Comparison of ENCODE assay signal across 8 cellular contexts in the genomic region with DNA sequence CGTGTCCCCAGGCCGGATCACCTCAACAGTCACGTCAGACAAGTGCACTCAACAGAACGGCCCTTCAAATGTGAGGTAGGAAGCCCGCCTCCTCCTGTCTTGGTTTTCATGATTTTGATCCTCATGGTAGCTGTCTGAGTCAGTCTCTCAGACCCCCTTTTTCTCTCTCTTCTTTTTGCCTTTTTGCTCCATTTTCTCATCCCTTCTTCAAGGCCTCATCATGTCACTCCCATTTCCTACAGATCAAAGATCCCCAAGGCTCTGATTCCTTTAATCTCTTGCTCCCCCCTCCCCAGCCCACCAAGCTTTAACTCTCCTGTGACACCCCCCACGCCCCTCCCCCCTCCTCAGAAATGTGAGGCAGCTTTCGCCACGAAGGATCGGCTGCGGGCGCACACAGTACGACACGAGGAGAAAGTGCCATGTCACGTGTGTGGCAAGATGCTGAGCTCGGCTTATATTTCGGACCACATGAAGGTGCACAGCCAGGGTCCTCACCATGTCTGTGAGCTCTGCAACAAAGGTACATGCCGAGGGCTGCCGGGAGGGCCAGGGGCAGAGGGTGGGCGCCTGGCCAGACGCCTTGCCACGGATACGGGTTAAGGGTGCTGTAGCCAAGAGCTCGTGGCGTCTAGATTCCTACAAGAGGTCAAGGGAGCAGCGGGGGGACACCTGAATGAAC. TPM values are rescaled to one million over a fixed set of nuclear protein-coding genes. Genes with fewer than 3 reads are reported as not detected.
A peak's percentile ranks its signal among the peaks of the same experiment; 100 is the strongest.
DNase-seq lines count a peak whose midpoint lies in the region; ATAC-seq, FAIRE-seq and TF ChIP-seq lines count a peak whose summit lies in the region.

No MANE protein-coding gene starts in this region.

- H3K9ac ChIP-seq in SK-N-MC (ENCODE audit: insufficient read length) (peak overlapping the region; percentile 79), endodermal cell (ENCODE audit: extremely low read depth, low read length, poor library complexity, severe bottlenecking) (peak overlapping the region; percentile 57)

- no peak for ATAC-seq in pancreas
- no peak for ATAC-seq in GM18907 (IDR thresholded peaks at IDR 0.05; ENCODE audit: unreplicated experiment)
- ATAC-seq in HG03460 (IDR thresholded peaks at IDR 0.05; ENCODE audit: unreplicated experiment), result no peak

- peaks cover 23% of the 10 kb centered on the region for H3K36me3 Mint-ChIP-seq in endodermal cell (ENCODE audit: low read depth)

- H3K4me1 ChIP-seq in endodermal cell (ENCODE audit: control insufficient read depth, insufficient read depth, low read length) (peaks cover 19% of the 10 kb centered on the region), pancreas (peaks cover 0 to 20% (median 0%) of the 10 kb centered on the region in 3 donors)

- H3K27me3 ChIP-seq in endodermal cell (ENCODE audit: control insufficient read depth, insufficient read depth, low read length, poor library complexity, severe bottlenecking) (no peaks in the 10 kb centered on the region), pancreas (no peaks in the 10 kb centered on the region)

- FAIRE-seq in GM12891 (lab: Jason Lieb, UNC) (peak; percentile 20), pancreas (lab: Jason Lieb, UNC) (no peak)

- H3K27me3 Mint-ChIP-seq in endodermal cell (ENCODE audit: insufficient read depth), result peaks cover 7% of the 10 kb centered on the region

- WGBS in endodermal cell (ENCODE audit: insufficient coverage in 1 of 2, insufficient read length in 1 of 2), 2 experiments, result 61 to 63% methylated on average over 17 to 25 of the region's 25 CpGs
- WGBS in pancreas, 2 donors, result 69 to 71% methylated on average over 25 of the region's 25 CpGs

- H3K4me3 ChIP-seq in SK-N-MC (peak overlapping the region; percentile 91), endodermal cell (ENCODE audit: low read length) (peak overlapping the region; percentile 89), pancreas (peak overlapping the region in 2 of 4 donors; percentile 55 to 60)

- H3K36me3 ChIP-seq in SK-N-MC (ENCODE audit: insufficient read depth, low read length), result peaks cover 37% of the 10 kb centered on the region
- peaks cover 37% of the 10 kb centered on the region for H3K36me3 ChIP-seq in endodermal cell (ENCODE audit: control insufficient read depth, insufficient read depth, low read length)
- H3K36me3 ChIP-seq in pancreas, result no peaks in the 10 kb centered on the region

- H3K27ac ChIP-seq in SK-N-MC (peak overlapping the region; percentile 75), endodermal cell (ENCODE audit: low read depth, low read length) (peak overlapping the region; percentile 63), pancreas (peak overlapping the region; percentile 47 to 86 (median 71))

- H3K9me3 ChIP-seq in SK-N-MC (ENCODE audit: low read depth, low read length), result no peaks in the 10 kb centered on the region
- H3K9me3 ChIP-seq in endodermal cell (ENCODE audit: control insufficient read depth, low read length), result no peaks in the 10 kb centered on the region
- no peaks in the 10 kb centered on the region for H3K9me3 ChIP-seq in pancreas

- intact Hi-C loops in pancreas (cut with DNase I), result no loop called here

- H3K9me3 Mint-ChIP-seq in endodermal cell, result no peaks in the 10 kb centered on the region

- peaks cover 47% of the 10 kb centered on the region for H3K4me1 Mint-ChIP-seq in endodermal cell

- peak overlapping the region; percentile 94 for H3K27ac Mint-ChIP-seq in endodermal cell

- no peak for DNase-seq in GM12891 (ENCODE audit: insufficient read length, low spot score)
- DNase-seq in SK-N-MC (ENCODE audit: low read depth, low spot score), result no peak
- no peak for DNase-seq in endodermal cell
- DNase-seq in pancreas, result peak in 4 of 6 donors; percentile 37 to 81 (median 54)
- no peak for DNase-seq in NCI-H510A (lab: John Stamatoyannopoulos, UW)
- no peak for DNase-seq in G401 (ENCODE audit: low spot score)

- 0 out of 2 replicates have a peak, but pooled peaks have one; percentile 18 for TF ChIP-seq POLR2A in GM12891 (IDR thresholded peaks at IDR 0.05; ENCODE audit: low read depth, low read length)

- in situ Hi-C loops in G401 (cut with HindIII; ENCODE audit: low sequenced_read_pairs), result no loop called here

- TF ChIP-seq CTCF in endodermal cell (conservative IDR thresholded peaks at IDR 0.05) (no peak), pancreas (IDR thresholded peaks at IDR 0.05) (no peak)

- H3K4me3 Mint-ChIP-seq in endodermal cell, result peak overlapping the region; percentile 84

TF ChIP-seq in GM12891, 5 proteins besides CTCF, POLR2A, EP300 and RAD21:
- TF ChIP-seq SPI1 (IDR thresholded peaks at IDR 0.05; ENCODE audit: low read depth, low read length) (no peak), TAF1 (IDR thresholded peaks at IDR 0.05; ENCODE audit: low read depth, low read length) (no peak), PAX5 (IDR thresholded peaks at IDR 0.05; ENCODE audit: insufficient read depth, low read length, severe bottlenecking) (no peak), POLR2AphosphoS5 (IDR thresholded peaks at IDR 0.05; ENCODE audit: low read depth, low read length) (no peak), POU2F2 (IDR thresholded peaks at IDR 0.05; ENCODE audit: low read depth, low read length) (no peak)

RNA-seq across cellular contexts. Expression of gene MAZ, which starts 2.0 kb away (rescaled TPM):
- 133 TPM for polyA plus RNA-seq in GM12891 (2012; ENCODE audit: low read depth, missing spikeins)
- total RNA-seq in endodermal cell (100 to 1,000 TPM; 320 to 325 TPM), pancreas (100 to 1,000 TPM in 1 of 6 donors, 10 to 100 TPM in 5; 84.8 to 122 (median 96.2) TPM)
- polyA plus RNA-seq in endodermal cell (2013, experiment 1 of 2), result 377 TPM
- 347 TPM for polyA plus RNA-seq in endodermal cell (2013, experiment 2 of 2)
- 100 to 1,000 TPM in 1 of 2 donors, 10 to 100 TPM in 1; 94.1 to 107 TPM for polyA plus RNA-seq in pancreas
- 469 and 478 TPM in 2 replicates for total RNA-seq in G401 (2014; rRNA removed; shearing (Covaris generic))

RNA-seq across cellular contexts. Expression of gene PRRT2, which starts 3.6 kb away (rescaled TPM):
- polyA plus RNA-seq in GM12891 (2012; ENCODE audit: low read depth, missing spikeins), result 0.36 TPM
- total RNA-seq in endodermal cell, result 10 to 100 TPM in 1 of 2 donors, 1 to 10 TPM in 1; 8.2 to 15.7 TPM
- 77.6 TPM for polyA plus RNA-seq in endodermal cell (2013, experiment 1 of 2)
- 65.0 TPM for polyA plus RNA-seq in endodermal cell (2013, experiment 2 of 2)
- 1 to 10 TPM in 1 of 6 donors, under 1 TPM in 5; 0.35 to 1.2 (median 0.45) TPM for total RNA-seq in pancreas
- 1 to 10 TPM; 2.6 to 3.2 TPM for polyA plus RNA-seq in pancreas
- 4.7 and 6.2 TPM in 2 replicates for total RNA-seq in G401 (2014; rRNA removed; shearing (Covaris generic))

RNA-seq across cellular contexts. Expression of gene PAGR1, which starts 7.6 kb away (rescaled TPM):
- 16.9 TPM for polyA plus RNA-seq in GM12891 (2012; ENCODE audit: low read depth, missing spikeins)
- total RNA-seq in endodermal cell (10 to 100 TPM; 43.0 to 65.7 TPM), pancreas (10 to 100 TPM in 3 of 6 donors, 1 to 10 TPM in 3; 8.1 to 14.5 (median 10.4) TPM)
- polyA plus RNA-seq in endodermal cell (2013, experiment 1 of 2), result 92.4 TPM
- polyA plus RNA-seq in endodermal cell (2013, experiment 2 of 2), result 77.4 TPM
- polyA plus RNA-seq in pancreas, result 10 to 100 TPM; 34.5 to 34.7 TPM
- total RNA-seq in G401 (2014; rRNA removed; shearing (Covaris generic)), result 69.9 and 78.4 TPM in 2 replicates

RNA-seq across cellular contexts. Expression of gene MVP, which starts 11.9 kb away (rescaled TPM):
- 56.5 TPM for polyA plus RNA-seq in GM12891 (2012; ENCODE audit: low read depth, missing spikeins)
- total RNA-seq in endodermal cell (1 to 10 TPM; 3.0 to 8.0 TPM), pancreas (100 to 1,000 TPM in 2 of 6 donors, 10 to 100 TPM in 4; 58.8 to 123 (median 77.5) TPM)
- 6.1 TPM for polyA plus RNA-seq in endodermal cell (2013, experiment 1 of 2)
- 4.1 TPM for polyA plus RNA-seq in endodermal cell (2013, experiment 2 of 2)
- 100 to 1,000 TPM; 119 to 179 TPM for polyA plus RNA-seq in pancreas
- total RNA-seq in G401 (2014; rRNA removed; shearing (Covaris generic)), result 17.2 and 32.7 TPM in 2 replicates

RNA-seq across cellular contexts. Expression of gene KIF22, which starts 17.8 kb away (rescaled TPM):
- 52.3 TPM for polyA plus RNA-seq in GM12891 (2012; ENCODE audit: low read depth, missing spikeins)
- 100 to 1,000 TPM in 1 of 2 donors, 10 to 100 TPM in 1; 94.7 to 130 TPM for total RNA-seq in endodermal cell
- polyA plus RNA-seq in endodermal cell (2013, experiment 1 of 2), result 146 TPM
- 138 TPM for polyA plus RNA-seq in endodermal cell (2013, experiment 2 of 2)
- 10 to 100 TPM in 4 of 6 donors, 1 to 10 TPM in 2; 7.7 to 17.4 (median 11.0) TPM for total RNA-seq in pancreas
- 10 to 100 TPM; 43.1 to 51.2 TPM for polyA plus RNA-seq in pancreas
- total RNA-seq in G401 (2014; rRNA removed; shearing (Covaris generic)), result 169 and 171 TPM in 2 replicates

Comparison
In these comparisons a context has a peak if more than half of its experiments do, and no peak if none do; other contexts are left out.
1. DNase-seq: peak in pancreas (4 of 6); none in GM12891 (single experiment), SK-N-MC (single experiment), endodermal cell (single experiment), NCI-H510A (single experiment) and G401 (single experiment).
2. Peak in every context shown above with its lines, with median percentiles within 50 percentile points of each other: H3K27ac ChIP-seq.